8 cellular contexts compared by ENCODE assay signal in the genomic region with DNA sequence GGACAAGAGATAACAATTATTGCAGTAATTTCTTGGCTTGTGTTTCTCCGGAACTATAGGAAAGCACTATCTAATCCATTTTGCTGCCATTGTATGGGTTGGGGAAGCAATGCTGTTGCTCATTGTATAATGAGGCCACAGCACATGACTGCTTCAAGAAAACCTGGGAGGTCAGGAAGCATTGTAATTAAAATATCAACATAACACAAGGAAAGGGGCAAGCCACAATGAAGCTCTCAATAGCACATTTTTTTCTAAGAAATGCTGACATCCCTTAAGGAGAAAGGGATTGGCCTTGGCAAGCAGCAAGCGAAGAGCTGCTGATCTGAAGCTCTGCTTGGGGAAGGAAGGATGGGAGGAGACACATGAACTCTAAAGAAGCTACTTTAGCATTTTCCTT. TPM values are rescaled to one million over a fixed set of nuclear protein-coding genes. Genes with fewer than 3 reads are reported as not detected.
"Had no signal": no experiment of that assay in that cellular context is flagged by ENCODE, and none has a peak within 500 bp of the region (broad histone marks: within the 10 kb centered on the region; RNA-seq: fewer than 3 reads in every experiment).

No MANE protein-coding gene starts in this region.

- H3K27ac ChIP-seq: upper lobe of left lung had no signal

- DNase-seq: activated B cell treated with CpG ODN at 0.5 μM for 24 hours; activated CD4-positive, alpha-beta T cell treated with anti-CD3 and anti-CD28 coated beads, Interleukin-2, amount 10 ng/mL, durations not matched to agents 7 days and 5 days; activated CD8-positive, alpha-beta memory T cell treated with anti-CD3 and anti-CD28 coated beads for 24 hours; activated naive CD4-positive, alpha-beta T cell treated with anti-CD3 and anti-CD28 coated beads for 36 hours; erythroblast; immature natural killer cell; stimulated activated CD4-positive, alpha-beta T cell treated with anti-CD3 and anti-CD28 coated beads, Interleukin-4, amount 100 ng/mL, for 1 hour; upper lobe of left lung had no signal

- H3K4me3 ChIP-seq: upper lobe of left lung had no signal

- H3K27me3 ChIP-seq: upper lobe of left lung had no signal

- H3K9me3 ChIP-seq: upper lobe of left lung had no signal

RNA-seq across cellular contexts. Expression of gene PLPP3, which starts 44.0 kb away (rescaled TPM):
- total RNA-seq: activated CD4-positive, alpha-beta T cell treated with anti-CD3 and anti-CD28 coated beads, Interleukin-2, amount 10 ng/mL, durations not matched to agents 7 days and 5 days; activated naive CD4-positive, alpha-beta T cell treated with anti-CD3 and anti-CD28 coated beads for 36 hours had no signal
- polyA plus RNA-seq: immature natural killer cell had no signal
